7 cellular contexts compared by ENCODE assay signal in the genomic region with DNA sequence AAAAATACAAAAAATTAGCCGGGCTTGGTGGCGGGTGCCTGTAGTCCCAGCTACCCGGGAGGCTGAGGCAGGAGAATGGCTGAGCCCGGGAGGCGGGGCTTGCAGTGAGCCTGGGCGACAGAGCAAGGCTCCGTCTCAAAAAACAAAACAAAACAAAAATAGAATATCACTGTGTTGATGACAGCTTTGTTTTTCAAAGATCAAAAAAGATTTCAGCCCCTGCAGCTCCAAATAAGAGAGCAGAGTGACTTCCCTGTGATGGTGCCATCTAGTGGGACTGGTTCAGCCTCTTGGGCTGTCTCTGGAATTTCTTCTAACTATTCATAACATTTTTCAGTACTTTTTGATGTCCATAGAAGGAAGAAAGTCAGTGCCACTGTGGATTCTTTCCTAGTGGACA.
A peak's percentile ranks its signal among the peaks of the same experiment; 100 is the strongest.
DNase-seq lines count a peak whose midpoint lies in the region; ATAC-seq and TF ChIP-seq lines count a peak whose summit lies in the region.
"Not testable (repeated sequence)": the region's sequence is repeated elsewhere in the genome, so short reads cannot be mapped to it uniquely, and the experiment has no call there.

No MANE protein-coding gene starts in this region.

- in situ Hi-C loops in SK-MEL-5 (cut with HindIII; ENCODE audit: low pct_unique_long_range_greater_than_20kb, low sequenced_read_pairs): not testable (repeated sequence)

- H4K20me1 ChIP-seq in DOHH2 (ENCODE audit: control insufficient read depth, insufficient read depth, low read depth, low read length): not testable (repeated sequence)

- H3K9me3 Mint-ChIP-seq in neural crest cell: not testable (repeated sequence)

- intact Hi-C loops in heart right ventricle (cut with DNase I): loop anchor here in 2 of 10 donors (10.0 kb wide), 1 partner anchor 63 kb away; the partner anchor contains the start of gene METTL2B (in 2 of the 2)

- not testable (repeated sequence) for H3K9me3 ChIP-seq in DOHH2 (ENCODE audit: control insufficient read depth, insufficient read depth, low read length); heart right ventricle

- TF ChIP-seq CTCF in DOHH2 (IDR thresholded peaks at IDR 0.05; ENCODE audit: low read depth, low read length, poor library complexity, severe bottlenecking) (peak; percentile 54), HL-60 (IDR thresholded peaks at IDR 0.05; ENCODE audit: insufficient read depth, low read length) (peak; percentile 10), heart right ventricle (IDR thresholded peaks at IDR 0.05) (peak in 6 of 9 donors; percentile 22 to 59 (median 52)), neural crest cell (conservative IDR thresholded peaks at IDR 0.05) (peak; percentile 56)
- TF ChIP-seq CTCF in coronary artery (IDR thresholded peaks at IDR 0.05): not testable (repeated sequence)

- DNase-seq in HL-60 (ENCODE audit: low read depth in 1 of 2, low spot score in 1 of 2); coronary artery (ENCODE audit: low spot score); heart right ventricle; neural crest cell (ENCODE audit: low read depth, low spot score): not testable (repeated sequence)
- DNase-seq in SK-MEL-5 (ENCODE audit: low read depth, low spot score) (peak; percentile 49), activated gamma-delta T cell treated with Interleukin-2 at 50 U/mL for 16 hours (peak; percentile 14)

- ATAC-seq in heart right ventricle: peak; percentile 37 to 72 (median 60)

- H3K27me3 Mint-ChIP-seq in neural crest cell (ENCODE audit: low read depth): not testable (repeated sequence)

- not testable (repeated sequence) for H3K27ac Mint-ChIP-seq in neural crest cell (ENCODE audit: unreplicated experiment)

- peak overlapping the region; percentile 54 for H3K4me3 Mint-ChIP-seq in neural crest cell

- H3K4me1 ChIP-seq in DOHH2 (ENCODE audit: control insufficient read depth, low read length): peaks cover 57% of the 10 kb centered on the region
- peaks cover 0 to 56% (median 32%) of the 10 kb centered on the region in 9 donors for H3K4me1 ChIP-seq in heart right ventricle

- not testable (repeated sequence) for H3K9me2 ChIP-seq in DOHH2 (replicated peaks; ENCODE audit: control insufficient read depth, low read length)

- H3K27ac ChIP-seq in DOHH2 (ENCODE audit: low read depth, low read length) (peak overlapping the region; percentile 32; the same call in 1 of the 2 replicates), coronary artery (peak overlapping the region; percentile 52 to 77)
- H3K27ac ChIP-seq in HL-60 (replicated peaks); heart right ventricle: not testable (repeated sequence)

- peak overlapping the region; percentile 27 for H3K4me2 ChIP-seq in DOHH2 (ENCODE audit: low read length)

- H3K4me3 ChIP-seq in DOHH2 (ENCODE audit: low read length): 0 out of 2 replicates have a peak overlapping the region, but pooled peaks have one; percentile 27
- not testable (repeated sequence) for H3K4me3 ChIP-seq in HL-60 (replicated peaks; ENCODE audit: insufficient read depth, low read length); coronary artery; heart right ventricle

- WGBS in heart right ventricle, 2 donors: 46 to 62% methylated on average over 7 of the region's 7 CpGs

- H3K36me3 Mint-ChIP-seq in neural crest cell (ENCODE audit: low read depth): peaks cover 10% of the 10 kb centered on the region

- peaks cover 80% of the 10 kb centered on the region for H3K36me3 ChIP-seq in DOHH2 (ENCODE audit: control insufficient read depth, low read length)
- H3K36me3 ChIP-seq in heart right ventricle: peaks cover 0 to 75% (median 0%) of the 10 kb centered on the region in 9 donors

- not testable (repeated sequence) for H3K27me3 ChIP-seq in DOHH2 (ENCODE audit: control insufficient read depth, low read length); HL-60 (ENCODE audit: insufficient read depth, poor library complexity, severe bottlenecking); heart right ventricle

- not testable (repeated sequence) for H3F3A ChIP-seq in DOHH2 (ENCODE audit: control insufficient read depth, insufficient read depth)

- H3K4me1 Mint-ChIP-seq in neural crest cell: peaks cover 22% of the 10 kb centered on the region

- H3K79me2 ChIP-seq in DOHH2 (ENCODE audit: control insufficient read depth, low read length): peaks cover 100% of the 10 kb centered on the region
